19 cellular contexts compared by ENCODE assay signal in the genomic region with DNA sequence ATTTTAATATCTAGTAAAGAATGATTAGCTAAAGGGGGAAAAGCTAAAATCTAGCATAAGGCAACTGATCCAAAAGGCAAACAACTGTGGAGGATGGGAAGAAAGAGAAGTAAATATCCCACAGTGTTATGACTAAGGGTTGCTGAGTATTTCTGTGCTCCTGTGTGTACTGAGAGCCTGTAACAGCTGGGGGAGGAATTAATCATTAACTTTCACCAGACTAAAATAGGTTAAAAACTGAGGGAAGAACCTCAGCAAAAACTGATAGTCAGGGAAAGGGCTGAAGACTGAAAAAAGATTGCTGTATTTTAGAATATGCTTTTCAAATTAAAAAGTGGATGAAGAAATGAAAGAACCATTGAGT.
A peak's percentile ranks its signal among the peaks of the same experiment; 100 is the strongest.
DNase-seq lines count a peak whose midpoint lies in the region; ATAC-seq and TF ChIP-seq lines count a peak whose summit lies in the region.
"Had no signal": no experiment of that assay in that cellular context is flagged by ENCODE, and none has a peak within 500 bp of the region (broad histone marks: within the 10 kb centered on the region; RNA-seq: fewer than 3 reads in every experiment).

No MANE protein-coding gene starts in this region.

- H3K36me3 Mint-ChIP-seq in progenitor cell of endocrine pancreas (ENCODE audit: insufficient read depth) = no peaks in the 10 kb centered on the region
- no peaks in the 10 kb centered on the region for H3K36me3 Mint-ChIP-seq in activated CD4-positive, alpha-beta T cell treated with anti-CD3 and anti-CD28 coated beads for 36 hours (ENCODE audit: low read depth)

- peak overlapping the region; percentile 90 for H3K27ac Mint-ChIP-seq in progenitor cell of endocrine pancreas
- no peak overlapping the region for H3K27ac Mint-ChIP-seq in activated CD4-positive, alpha-beta T cell treated with anti-CD3 and anti-CD28 coated beads for 36 hours
- H3K27ac Mint-ChIP-seq: activated T-cell treated with anti-CD3 and anti-CD28 coated beads, Interleukin-2, amount 50 U/mL, for 24 hours had no signal

- H3K4me3 ChIP-seq in endocrine pancreas (ENCODE audit: control insufficient read depth, insufficient read depth, low read length) = peak overlapping the region; percentile 75
- H3K4me3 ChIP-seq: BLaER1, GM23248, heart right ventricle had no signal

- CTCF ChIA-PET in activated CD4-positive, alpha-beta T cell treated with anti-CD3 and anti-CD28 coated beads for 36 hours (lab: Charles Lee) = no interaction called here

- H3K9me3 Mint-ChIP-seq in progenitor cell of endocrine pancreas (ENCODE audit: low read depth) = peaks cover 14% of the 10 kb centered on the region
- peaks cover 2% of the 10 kb centered on the region for H3K9me3 Mint-ChIP-seq in activated CD4-positive, alpha-beta T cell treated with anti-CD3 and anti-CD28 coated beads for 36 hours (ENCODE audit: low read depth)

- peaks cover 35% of the 10 kb centered on the region for H3K4me1 ChIP-seq in endocrine pancreas (ENCODE audit: control insufficient read depth, insufficient read depth, low read length)
- H3K4me1 ChIP-seq: BLaER1, heart right ventricle had no signal

- H3K36me3 ChIP-seq in endocrine pancreas (ENCODE audit: control insufficient read depth, insufficient read depth, low read length) = no peaks in the 10 kb centered on the region
- H3K36me3 ChIP-seq: BLaER1, heart right ventricle had no signal

- ATAC-seq in GM18873 (IDR thresholded peaks at IDR 0.05; ENCODE audit: low FRiP score, unreplicated experiment) (peak; percentile 91), HG03342 (IDR thresholded peaks at IDR 0.05; ENCODE audit: unreplicated experiment) (peak; percentile 81), GM21576 (IDR thresholded peaks at IDR 0.05; ENCODE audit: unreplicated experiment) (no peak)
- no peak for ATAC-seq in activated CD4-positive, alpha-beta T cell treated with anti-CD3 and anti-CD28 coated beads for 36 hours
- ATAC-seq: heart right ventricle had no signal

- POLR2A ChIA-PET in activated CD4-positive, alpha-beta T cell treated with anti-CD3 and anti-CD28 coated beads for 36 hours (lab: Charles Lee) = no interaction called here

- H3K9ac ChIP-seq in endocrine pancreas (ENCODE audit: control insufficient read depth, insufficient read depth, low read length) = no peak overlapping the region
- H3K9ac ChIP-seq: BLaER1, GM23248, SK-N-SH had no signal

- H3K4me3 Mint-ChIP-seq in progenitor cell of endocrine pancreas (ENCODE audit: low read depth) = peak overlapping the region; percentile 60
- H3K4me3 Mint-ChIP-seq in activated CD4-positive, alpha-beta T cell treated with anti-CD3 and anti-CD28 coated beads for 36 hours = no peak overlapping the region
- H3K4me3 Mint-ChIP-seq: activated T-cell treated with anti-CD3 and anti-CD28 coated beads, Interleukin-2, amount 50 U/mL, for 24 hours had no signal

- H3K27me3 Mint-ChIP-seq in progenitor cell of endocrine pancreas = no peaks in the 10 kb centered on the region
- no peaks in the 10 kb centered on the region for H3K27me3 Mint-ChIP-seq in activated CD4-positive, alpha-beta T cell treated with anti-CD3 and anti-CD28 coated beads for 36 hours
- H3K27me3 Mint-ChIP-seq: activated T-cell treated with anti-CD3 and anti-CD28 coated beads, Interleukin-2, amount 50 U/mL, for 24 hours had no signal

- intact Hi-C loops in activated CD4-positive, alpha-beta T cell treated with anti-CD3 and anti-CD28 coated beads for 36 hours (cut with DNase I, micrococcal nuclease) = no loop called here

- no peaks in the 10 kb centered on the region for H3K9me3 ChIP-seq in endocrine pancreas (ENCODE audit: control insufficient read depth, low read length)
- H3K9me3 ChIP-seq: BLaER1, heart right ventricle, SK-N-SH had no signal

- no peak for TF ChIP-seq CTCF in progenitor cell of endocrine pancreas (IDR thresholded peaks at IDR 0.05; ENCODE audit: unreplicated experiment)

- no peak for DNase-seq in progenitor cell of endocrine pancreas (ENCODE audit: low spot score, unreplicated experiment)
- DNase-seq in DMS 273 treated with DMSO at 0.1 percent for 48 hours (lab: John Stamatoyannopoulos, UW) = no peak
- DNase-seq in NCI-H748 treated with DMSO at 0.1 percent for 48 hours (lab: John Stamatoyannopoulos, UW) = no peak
- no peak for DNase-seq in activated CD4-positive, alpha-beta T cell treated with anti-CD3 and anti-CD28 coated beads for 36 hours
- DNase-seq: activated CD4-positive, CD25-positive, alpha-beta regulatory T cell; activated T-cell treated with anti-CD3 and anti-CD28 coated beads, Interleukin-2, amount 50 U/mL, for 24 hours; GM23248; heart right ventricle; KG1; NCI-H2029; posterior cingulate gyrus; SK-N-SH; stimulated activated CD4-positive, alpha-beta T cell treated with anti-CD3 and anti-CD28 coated beads, Interleukin-4, amount 100 ng/mL, for 24 hours; stimulated activated naive CD4-positive, alpha-beta T cell treated with Interleukin-2 at 50 U/mL for 16 hours had no signal

- no peaks in the 10 kb centered on the region for H3K27me3 ChIP-seq in endocrine pancreas (ENCODE audit: control insufficient read depth, insufficient read depth, low read length)
- H3K27me3 ChIP-seq: BLaER1, heart right ventricle had no signal

- H3K4me1 Mint-ChIP-seq in progenitor cell of endocrine pancreas (ENCODE audit: low read depth) = peaks cover 30% of the 10 kb centered on the region
- no peaks in the 10 kb centered on the region for H3K4me1 Mint-ChIP-seq in activated CD4-positive, alpha-beta T cell treated with anti-CD3 and anti-CD28 coated beads for 36 hours

Comparison
In these comparisons a context has a peak if more than half of its experiments do, and no peak if none do; other contexts are left out.
1. ATAC-seq: peak in GM18873 (single experiment) and HG03342 (single experiment); none in activated CD4-positive, alpha-beta T cell treated with anti-CD3 and anti-CD28 coated beads for 36 hours (single experiment) and GM21576 (single experiment).